1 cellular context compared by ENCODE assay signal in the genomic region with DNA sequence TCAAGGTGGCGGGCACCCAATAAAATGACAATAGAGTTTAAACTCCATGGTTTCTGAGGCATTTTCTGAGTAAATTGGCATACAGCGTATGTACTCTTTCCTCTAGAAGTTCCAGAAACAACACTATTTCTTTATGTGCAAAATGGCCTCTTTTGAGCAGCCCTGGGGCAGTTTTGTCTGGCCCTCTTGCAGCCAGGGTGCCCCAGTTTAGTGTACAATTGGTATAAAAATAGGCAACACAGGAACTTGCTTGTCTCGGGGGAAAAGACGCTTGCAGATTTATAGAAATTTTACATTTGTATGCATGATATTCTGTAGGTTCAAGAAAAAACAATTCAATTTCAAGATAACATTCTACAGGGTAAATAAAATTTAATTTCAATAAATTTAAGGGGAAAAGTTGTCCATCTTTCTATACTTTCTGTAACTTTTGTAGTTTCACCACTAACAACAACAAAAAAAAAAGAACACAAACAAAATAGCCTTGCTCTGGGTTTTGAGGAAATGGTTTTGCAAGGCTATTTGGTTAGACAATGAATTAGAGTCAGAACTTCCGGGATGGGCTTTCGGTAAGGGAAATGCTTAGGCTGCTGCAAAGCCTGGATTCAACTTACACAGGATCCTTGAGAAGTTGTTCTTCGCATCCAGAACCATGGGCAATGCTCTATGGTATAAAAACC.
TF ChIP-seq lines count a peak whose summit lies in the region.

No MANE protein-coding gene starts in this region.

TF ChIP-seq in HepG2, 621 proteins besides CTCF, POLR2A, EP300 and RAD21 (continued from another document):
- TF ChIP-seq, protein P1, sequence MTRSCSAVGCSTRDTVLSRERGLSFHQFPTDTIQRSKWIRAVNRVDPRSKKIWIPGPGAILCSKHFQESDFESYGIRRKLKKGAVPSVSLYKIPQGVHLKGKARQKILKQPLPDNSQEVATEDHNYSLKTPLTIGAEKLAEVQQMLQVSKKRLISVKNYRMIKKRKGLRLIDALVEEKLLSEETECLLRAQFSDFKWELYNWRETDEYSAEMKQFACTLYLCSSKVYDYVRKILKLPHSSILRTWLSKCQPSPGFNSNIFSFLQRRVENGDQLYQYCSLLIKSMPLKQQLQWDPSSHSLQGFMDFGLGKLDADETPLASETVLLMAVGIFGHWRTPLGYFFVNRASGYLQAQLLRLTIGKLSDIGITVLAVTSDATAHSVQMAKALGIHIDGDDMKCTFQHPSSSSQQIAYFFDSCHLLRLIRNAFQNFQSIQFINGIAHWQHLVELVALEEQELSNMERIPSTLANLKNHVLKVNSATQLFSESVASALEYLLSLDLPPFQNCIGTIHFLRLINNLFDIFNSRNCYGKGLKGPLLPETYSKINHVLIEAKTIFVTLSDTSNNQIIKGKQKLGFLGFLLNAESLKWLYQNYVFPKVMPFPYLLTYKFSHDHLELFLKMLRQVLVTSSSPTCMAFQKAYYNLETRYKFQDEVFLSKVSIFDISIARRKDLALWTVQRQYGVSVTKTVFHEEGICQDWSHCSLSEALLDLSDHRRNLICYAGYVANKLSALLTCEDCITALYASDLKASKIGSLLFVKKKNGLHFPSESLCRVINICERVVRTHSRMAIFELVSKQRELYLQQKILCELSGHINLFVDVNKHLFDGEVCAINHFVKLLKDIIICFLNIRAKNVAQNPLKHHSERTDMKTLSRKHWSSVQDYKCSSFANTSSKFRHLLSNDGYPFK (CRISPR knock-in tag; IDR thresholded peaks at IDR 0.05; ENCODE audit: borderline replicate concordance) = no peak
